ENCODE assay signal across 11 cellular contexts in the genomic region with DNA sequence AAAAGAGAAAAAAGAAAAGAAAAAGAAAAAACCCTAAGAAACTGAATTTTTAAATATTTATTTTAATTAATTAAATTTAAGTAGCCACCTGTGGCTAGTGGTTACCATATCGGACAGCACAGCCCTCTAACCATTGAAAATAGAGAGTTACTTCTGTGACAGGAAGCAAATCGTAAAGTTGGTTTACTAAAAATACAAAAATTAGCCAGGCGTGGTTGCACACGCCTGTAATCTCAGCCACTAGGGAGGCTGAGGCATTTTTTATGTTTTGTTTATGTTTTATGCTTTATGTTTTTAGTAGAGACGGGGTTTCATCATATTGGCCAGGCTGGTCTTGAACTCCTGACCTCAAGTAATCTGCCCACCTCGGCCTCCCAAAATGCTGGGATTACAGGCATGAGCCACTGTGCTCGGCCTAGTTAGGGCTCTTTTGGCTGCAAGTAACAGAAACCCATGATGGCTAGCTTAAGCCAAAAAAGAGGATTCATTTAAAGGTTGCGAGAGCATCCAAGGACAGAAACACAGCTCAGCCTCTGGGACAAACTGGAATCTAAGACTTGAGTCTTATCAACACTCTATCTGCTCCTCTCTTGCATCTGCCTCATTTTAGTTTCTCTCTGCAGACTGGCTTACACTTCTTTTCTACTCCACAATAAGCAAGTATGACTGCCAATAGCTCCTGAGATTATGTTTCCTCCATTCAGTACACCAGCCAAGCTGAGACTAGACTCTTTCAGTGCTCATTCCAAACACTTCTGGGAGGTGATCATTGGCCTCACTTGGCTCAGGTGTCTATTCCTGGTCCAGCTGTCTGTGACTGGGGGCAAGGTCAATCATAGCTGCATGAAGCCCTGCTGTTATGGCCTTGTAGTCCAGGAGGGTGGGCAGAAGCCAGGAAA. TPM values are rescaled to one million over a fixed set of nuclear protein-coding genes. Genes with fewer than 3 reads are reported as not detected.
DNase-seq lines count a peak whose midpoint lies in the region; ATAC-seq, FAIRE-seq and TF ChIP-seq lines count a peak whose summit lies in the region.
"Had no signal": no experiment of that assay in that cellular context is flagged by ENCODE, and none has a peak within 500 bp of the region (broad histone marks: within the 10 kb centered on the region; RNA-seq: fewer than 3 reads in every experiment).

No MANE protein-coding gene starts in this region.

- in situ Hi-C loops in K562 (cut with MboI) = no loop called here

- peak overlapping the region; percentile 34 for H2AFZ ChIP-seq in K562 (ENCODE audit: low read depth, low read length)

- H3K9me3 Mint-ChIP-seq in CD8-positive, alpha-beta T cell = no peaks in the 10 kb centered on the region
- H3K9me3 Mint-ChIP-seq: stimulated activated naive CD8-positive, alpha-beta T cell treated with anti-CD3 and anti-CD28 coated beads, Interleukin-15, Interleukin-2, amounts not matched to agents 100 ng/mL and 50 ng/mL, for 24 hours had no signal

- 50% methylated on average over 8 of the region's 8 CpGs for WGBS in K562 (ENCODE audit: insufficient coverage, low coverage, missing lambda C conversion rate)

- POLR2A ChIA-PET in CD8-positive, alpha-beta T cell (lab: Charles Lee) = interaction anchor here (1.0 kb wide), 1 partner anchor 18 kb away, joined by 3 read pairs; no protein-coding TSS in a partner anchor
- POLR2A ChIA-PET in K562 (lab: Yijun Ruan, JAX) = interaction anchor here (1.5 kb wide), 1 partner anchor 16 kb away, joined by 5 read pairs; no protein-coding TSS in a partner anchor

- BruUV-seq in K562 (replicated peaks; lab: Mats Ljungman, UMichigan) = no TSS peak

- DNase-seq in CD8-positive, alpha-beta T cell = no peak
- DNase-seq in K562 (ENCODE audit: extremely low read depth in 1 of 4, low spot score in 3 of 4) = no peak
- DNase-seq in glomerular visceral epithelial cell (ENCODE audit: extremely low spot score) = no peak
- no peak for DNase-seq in hippocampal formation (lab: John Stamatoyannopoulos, UW)
- no peak for DNase-seq in DMS153 (lab: John Stamatoyannopoulos, UW)
- no peak for DNase-seq in DMS114 treated with DMSO at 0.1 percent for 48 hours (lab: John Stamatoyannopoulos, UW; ENCODE audit: unreplicated experiment)
- DNase-seq: OCI-M1 had no signal

- H3K4me2 ChIP-seq in K562 (ENCODE audit: insufficient read depth, low read length) = no peak overlapping the region

- H3K4me1 ChIP-seq in CD8-positive, alpha-beta T cell (ENCODE audit: insufficient read depth, low read length) = peaks cover 4% of the 10 kb centered on the region
- peaks cover 0 to 19% of the 10 kb centered on the region in 2 experiments; a peak in 4 of 5 replicates for H3K4me1 ChIP-seq in K562 (replicated peaks in 1 of 2; ENCODE audit: control insufficient read depth in 2 of 2, insufficient read depth in 2 of 2, low read length in 2 of 2)

- CTCF ChIA-PET in CD8-positive, alpha-beta T cell (lab: Charles Lee) = interaction anchor here (2.2 kb wide), 1 partner anchor 12 kb away, joined by 6 read pairs; no protein-coding TSS in a partner anchor
- CTCF ChIA-PET in K562 (lab: Yijun Ruan, JAX; ENCODE audit: low intra/inter-chr PET ratio) = no interaction called here

- TF ChIP-seq EP300 in K562 (IDR thresholded peaks at IDR 0.05; ENCODE audit: low read length) = no peak

- no peaks in the 10 kb centered on the region for H3K36me3 Mint-ChIP-seq in CD8-positive, alpha-beta T cell

- TF ChIP-seq RAD21 in K562 (CRISPR knock-in tag; conservative IDR thresholded peaks at IDR 0.05 in 1 of 2, IDR thresholded peaks at IDR 0.05 in 1 of 2) = no peak

- H3K27me3 ChIP-seq in CD8-positive, alpha-beta T cell (ENCODE audit: insufficient read depth, low read length) = no peaks in the 10 kb centered on the region
- no peaks in the 10 kb centered on the region for H3K27me3 ChIP-seq in K562 (ENCODE audit: control insufficient read depth in 2 of 2, insufficient read depth in 2 of 2, low read length in 2 of 2)

- H3K9ac ChIP-seq in K562 (ENCODE audit: insufficient read depth in 1 of 2, low read depth in 2 of 2, low read length in 2 of 2) = no peak overlapping the region

- H3K27ac Mint-ChIP-seq in CD8-positive, alpha-beta T cell = peak overlapping the region; percentile 6
- H3K27ac Mint-ChIP-seq: stimulated activated naive CD8-positive, alpha-beta T cell treated with anti-CD3 and anti-CD28 coated beads, Interleukin-15, Interleukin-2, amounts not matched to agents 100 ng/mL and 50 ng/mL, for 24 hours had no signal

- FAIRE-seq in K562 (lab: Jason Lieb, UNC) = no peak

- H3K36me3 ChIP-seq in CD8-positive, alpha-beta T cell (ENCODE audit: insufficient read depth, low read length) = no peaks in the 10 kb centered on the region
- H3K36me3 ChIP-seq in K562 (ENCODE audit: control insufficient read depth, insufficient read depth, low read length) = no peaks in the 10 kb centered on the region

- H3K27me3 Mint-ChIP-seq in CD8-positive, alpha-beta T cell (ENCODE audit: low read depth) = no peaks in the 10 kb centered on the region
- H3K27me3 Mint-ChIP-seq: stimulated activated naive CD8-positive, alpha-beta T cell treated with anti-CD3 and anti-CD28 coated beads, Interleukin-15, Interleukin-2, amounts not matched to agents 100 ng/mL and 50 ng/mL, for 24 hours had no signal

- peaks cover 18% of the 10 kb centered on the region for H3K4me1 Mint-ChIP-seq in CD8-positive, alpha-beta T cell (ENCODE audit: low read depth)

- H3K27ac ChIP-seq in CD8-positive, alpha-beta T cell (ENCODE audit: low read depth, low read length) = no peak overlapping the region
- no peak overlapping the region for H3K27ac ChIP-seq in K562 (ENCODE audit: extremely low read depth, low read depth, low read length)
- H3K27ac ChIP-seq: coronary artery had no signal

- TF ChIP-seq POLR2A in K562 (conservative IDR thresholded peaks at IDR 0.05) = no peak

- no peaks in the 10 kb centered on the region for H4K20me1 ChIP-seq in K562 (replicated peaks; ENCODE audit: control insufficient read depth, insufficient read depth, low read length)

- no peak for TF ChIP-seq CTCF in CD8-positive, alpha-beta T cell (IDR thresholded peaks at IDR 0.05)
- no peak for TF ChIP-seq CTCF in K562 (IDR thresholded peaks at IDR 0.05 in 2 of 3, conservative IDR thresholded peaks at IDR 0.05 in 1 of 3; ENCODE audit: insufficient read depth in 2 of 3, low read depth in 1 of 3, low read length in 3 of 3)

- no peaks in the 10 kb centered on the region for H3K9me1 ChIP-seq in K562 (ENCODE audit: control insufficient read depth, insufficient read depth, low read length)

- no peaks in the 10 kb centered on the region for H3K79me2 ChIP-seq in K562 (ENCODE audit: control insufficient read depth, insufficient read depth, low read length)

- ATAC-seq in CD8-positive, alpha-beta T cell = no peak
- ATAC-seq in GM19438 (IDR thresholded peaks at IDR 0.05; ENCODE audit: low read depth, unreplicated experiment) (peak; percentile 63), HG03139 (IDR thresholded peaks at IDR 0.05; ENCODE audit: unreplicated experiment) (peak; percentile 53), K562 (peak; percentile 25)

- intact Hi-C loops in CD8-positive, alpha-beta T cell (cut with DNase I, micrococcal nuclease) = loop anchor here (10.0 kb wide), 3 partner anchors 386 to 554 kb away; a partner anchor contains a TSS
- intact Hi-C loops in K562 (cut with micrococcal nuclease) = loop anchor here (10.0 kb wide), 1 partner anchor 166 kb away; a partner anchor contains a TSS

- no peak overlapping the region for H3K4me3 ChIP-seq in CD8-positive, alpha-beta T cell (ENCODE audit: low read depth, low read length)
- no peak overlapping the region for H3K4me3 ChIP-seq in K562
- H3K4me3 ChIP-seq: coronary artery had no signal

- H3K4me3 Mint-ChIP-seq in CD8-positive, alpha-beta T cell = no peak overlapping the region
- H3K4me3 Mint-ChIP-seq: stimulated activated naive CD8-positive, alpha-beta T cell treated with anti-CD3 and anti-CD28 coated beads, Interleukin-15, Interleukin-2, amounts not matched to agents 100 ng/mL and 50 ng/mL, for 24 hours had no signal

- no peaks in the 10 kb centered on the region for H3K9me3 ChIP-seq in CD8-positive, alpha-beta T cell (ENCODE audit: low read length)
- H3K9me3 ChIP-seq in K562 (replicated peaks; ENCODE audit: control insufficient read depth, insufficient read depth, low read depth, low read length) = no peaks in the 10 kb centered on the region

TF ChIP-seq in K562, 482 proteins besides CTCF, POLR2A, EP300 and RAD21:
- TF ChIP-seq CXXC5 (CRISPR knock-in tag; IDR thresholded peaks at IDR 0.05) (no peak), BMI1 (IDR thresholded peaks at IDR 0.05; ENCODE audit: low read length) (no peak), TAF7 (tag; IDR thresholded peaks at IDR 0.05) (no peak), CEBPB (tag; IDR thresholded peaks at IDR 0.05) (peak; percentile 40; the same call in 1 of the 2 replicates), ZNF134 (CRISPR knock-in tag; conservative IDR thresholded peaks at IDR 0.05) (no peak), CAMTA2 (CRISPR knock-in tag; conservative IDR thresholded peaks at IDR 0.05) (no peak)

RNA-seq across cellular contexts. Expression of a gene that starts 6.8 kb away (rescaled TPM):
- total RNA-seq in CD8-positive, alpha-beta T cell = 100 to 1,000 TPM; 160 to 177 TPM
- total RNA-seq in K562 (2011; cell fraction: chromatin; rRNA removed; ENCODE audit: low replicate concordance) = 19.4 and 45.9 TPM in 2 replicates
- total RNA-seq in K562 (2011; cell fraction: nucleolus; rRNA removed) = 7.0 and 9.3 TPM in 2 replicates
- 15.2 and 16.4 TPM in 2 replicates for total RNA-seq in K562 (2011; cell fraction: nucleoplasm; rRNA removed)
- total RNA-seq in K562 (2014; rRNA removed) (11.5 and 19.1 TPM in 2 replicates), K562 (2014; rRNA removed; fragmentation: Illumina TruSeq; extraction: Trizol) (16.2 and 20.0 TPM in 2 replicates), K562 (2015; rRNA removed; fragmentation: Illumina TruSeq; extraction: Trizol) (15.5 and 15.6 TPM in 2 replicates), K562 (2021) (14.1 and 14.3 TPM in 2 replicates)
- polyA plus RNA-seq in K562 (2011; rRNA removed) (5.7 and 6.7 TPM in 2 replicates), K562 (2014; fragmentation: Illumina TruSeq; extraction: Trizol) (4.2 and 4.8 TPM in 2 replicates), K562 (2014; fragmentation: Nextera tagmentation; extraction: Ambion mirVana) (1 to 10 TPM; 4.4 to 9.7 TPM), K562 (2014; rRNA removed) (4.3 and 5.5 TPM in 2 replicates)
- polyA plus RNA-seq in K562 (2011; cell fraction: cytosol; rRNA removed) = 1.4 and 2.6 TPM in 2 replicates
- 4.0 and 4.2 TPM in 2 replicates for polyA plus RNA-seq in K562 (2011; cell fraction: nucleus; rRNA removed)
- polyA plus RNA-seq in K562 (2012) = 7.3 and 9.6 TPM in 2 replicates
- 30.7 and 32.7 TPM in 2 replicates for polyA minus RNA-seq in K562 (2011; rRNA and poly(A)+ RNA removed)
- polyA minus RNA-seq in K562 (2011; cell fraction: cytosol; rRNA and poly(A)+ RNA removed) = 14.4 and 18.0 TPM in 2 replicates
- 5.0 and 8.0 TPM in 2 replicates for polyA minus RNA-seq in K562 (2011; cell fraction: nucleus; rRNA and poly(A)+ RNA removed)
